8 cellular contexts compared by ENCODE assay signal in genomic region chr18:55415258-55415871, GRCh38.
DNase-seq lines count a peak whose midpoint lies in the region; ATAC-seq and TF ChIP-seq lines count a peak whose summit lies in the region.

No MANE protein-coding gene starts in this region.

- peaks cover 2% of the 10 kb centered on the region for H3K4me1 Mint-ChIP-seq in activated naive CD8-positive, alpha-beta T cell treated with anti-CD3 and anti-CD28 coated beads, Interleukin-2, amount 10 ng/mL, durations not matched to agents 7 days and 5 days

- no peak overlapping the region for H3K4me3 Mint-ChIP-seq in activated naive CD8-positive, alpha-beta T cell treated with anti-CD3 and anti-CD28 coated beads, Interleukin-2, amount 10 ng/mL, durations not matched to agents 7 days and 5 days

- no peak overlapping the region for H3K27ac Mint-ChIP-seq in activated naive CD8-positive, alpha-beta T cell treated with anti-CD3 and anti-CD28 coated beads, Interleukin-2, amount 10 ng/mL, durations not matched to agents 7 days and 5 days

- POLR2A ChIA-PET in GM10248 (lab: Yijun Ruan, JAX): no interaction called here
- POLR2A ChIA-PET in activated naive CD8-positive, alpha-beta T cell treated with anti-CD3 and anti-CD28 coated beads, Interleukin-2, amount 10 ng/mL, durations not matched to agents 7 days and 5 days (lab: Charles Lee): no interaction called here

- DNase-seq in GM10248 (ENCODE audit: extremely low spot score) (peak; percentile 52), HFF-Myc (ENCODE audit: extremely low read depth, low read depth) (peak; percentile 75), NAMALWA (ENCODE audit: low spot score) (peak; percentile 95), SKM-1 treated with dmso at 0.1 percent for 144 hours (lab: John Stamatoyannopoulos, UW; ENCODE audit: unreplicated experiment) (peak; percentile 50), cardiac septum (ENCODE audit: low spot score) (peak; percentile 89), retinal pigment epithelial cell (ENCODE audit: low read depth) (no peak), HuH-7.5 (ENCODE audit: low spot score) (no peak)
- DNase-seq in activated naive CD8-positive, alpha-beta T cell treated with anti-CD3 and anti-CD28 coated beads, Interleukin-2, amount 10 ng/mL, durations not matched to agents 7 days and 5 days: peak; percentile 77

- CTCF ChIA-PET in GM10248 (lab: Yijun Ruan, JAX): interaction anchor here (0.7 to 3.4 kb wide), 32 partner anchors 8 to 1164 kb away, joined by 3 to 49 read pairs (median 4); no protein-coding TSS in a partner anchor

- H3K36me3 Mint-ChIP-seq in activated naive CD8-positive, alpha-beta T cell treated with anti-CD3 and anti-CD28 coated beads, Interleukin-2, amount 10 ng/mL, durations not matched to agents 7 days and 5 days: no peaks in the 10 kb centered on the region

- peak; percentile 87 for TF ChIP-seq CTCF in GM10248 (IDR thresholded peaks at IDR 0.05; ENCODE audit: control extremely low read depth, extremely low read depth, low read depth, missing control alignments)
- TF ChIP-seq CTCF in HFF-Myc (IDR thresholded peaks at IDR 0.05; ENCODE audit: low read depth, low read length, missing control alignments): peak; percentile 87
- TF ChIP-seq CTCF in retinal pigment epithelial cell (conservative IDR thresholded peaks at IDR 0.05; ENCODE audit: low read depth, low read length): peak; percentile 89

- intact Hi-C loops in cardiac septum (cut with DNase I): loop anchor here (2.0 to 10.0 kb wide), 5 partner anchors 317 to 1162 kb away; no protein-coding TSS in a partner anchor

- peak; percentile 73 for ATAC-seq in activated naive CD8-positive, alpha-beta T cell treated with anti-CD3 and anti-CD28 coated beads, Interleukin-2, amount 10 ng/mL, durations not matched to agents 7 days and 5 days (ENCODE audit: low read depth)

- H3K27me3 Mint-ChIP-seq in activated naive CD8-positive, alpha-beta T cell treated with anti-CD3 and anti-CD28 coated beads, Interleukin-2, amount 10 ng/mL, durations not matched to agents 7 days and 5 days: peaks cover 6% of the 10 kb centered on the region

- no peaks in the 10 kb centered on the region for H3K9me3 Mint-ChIP-seq in activated naive CD8-positive, alpha-beta T cell treated with anti-CD3 and anti-CD28 coated beads, Interleukin-2, amount 10 ng/mL, durations not matched to agents 7 days and 5 days

- H3K4me3 ChIP-seq in HFF-Myc (replicated peaks; ENCODE audit: low read depth, low read length) (no peak overlapping the region), retinal pigment epithelial cell (ENCODE audit: low read length) (no peak overlapping the region)

Comparison
In these comparisons a context has a peak if more than half of its experiments do, and no peak if none do; other contexts are left out.
1. DNase-seq: peak in GM10248 (single experiment), HFF-Myc (single experiment), NAMALWA (single experiment), SKM-1 treated with dmso at 0.1 percent for 144 hours (single experiment), activated naive CD8-positive, alpha-beta T cell treated with anti-CD3 and anti-CD28 coated beads, Interleukin-2, amount 10 ng/mL, durations not matched to agents 7 days and 5 days (single experiment) and cardiac septum (single experiment); none in retinal pigment epithelial cell (single experiment) and HuH-7.5 (single experiment).
2. Peak in every context shown above with its lines, with median percentiles within 50 percentile points of each other: CTCF ChIP-seq.